ENCODE assay signal across 8 cellular contexts in the genomic region with DNA sequence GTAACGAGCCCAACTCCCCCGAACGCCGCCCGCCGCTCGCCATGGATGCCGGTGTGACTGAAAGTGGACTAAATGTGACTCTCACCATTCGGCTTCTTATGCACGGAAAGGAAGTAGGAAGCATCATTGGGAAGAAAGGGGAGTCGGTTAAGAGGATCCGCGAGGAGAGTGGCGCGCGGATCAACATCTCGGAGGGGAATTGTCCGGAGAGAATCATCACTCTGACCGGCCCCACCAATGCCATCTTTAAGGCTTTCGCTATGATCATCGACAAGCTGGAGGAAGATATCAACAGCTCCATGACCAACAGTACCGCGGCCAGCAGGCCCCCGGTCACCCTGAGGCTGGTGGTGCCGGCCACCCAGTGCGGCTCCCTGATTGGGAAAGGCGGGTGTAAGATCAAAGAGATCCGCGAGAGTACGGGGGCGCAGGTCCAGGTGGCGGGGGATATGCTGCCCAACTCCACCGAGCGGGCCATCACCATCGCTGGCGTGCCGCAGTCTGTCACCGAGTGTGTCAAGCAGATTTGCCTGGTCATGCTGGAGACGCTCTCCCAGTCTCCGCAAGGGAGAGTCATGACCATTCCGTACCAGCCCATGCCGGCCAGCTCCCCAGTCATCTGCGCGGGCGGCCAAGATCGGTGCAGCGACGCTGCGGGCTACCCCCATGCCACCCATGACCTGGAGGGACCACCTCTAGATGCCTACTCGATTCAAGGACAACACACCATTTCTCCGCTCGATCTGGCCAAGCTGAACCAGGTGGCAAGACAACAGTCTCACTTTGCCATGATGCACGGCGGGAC. TPM values are rescaled to one million over a fixed set of nuclear protein-coding genes. Genes with fewer than 3 reads are reported as not detected.
DNase-seq lines count a peak whose midpoint lies in the region; ATAC-seq lines count a peak whose summit lies in the region.

No MANE protein-coding gene starts in this region.

- H3K27me3 Mint-ChIP-seq in activated CD4-positive, alpha-beta T cell treated with anti-CD3 and anti-CD28 coated beads, Interleukin-2, amount 10 ng/mL, durations not matched to agents 7 days and 5 days: no peaks in the 10 kb centered on the region
- no peaks in the 10 kb centered on the region for H3K27me3 Mint-ChIP-seq in stimulated activated naive B cell treated with anti-CD40 and anti-IgM and Interleukin-4, amounts not matched to agents 10 μg/mL and 1 μg/mL and 100 μg/mL, for 72 hours

- H3K36me3 Mint-ChIP-seq in activated CD4-positive, alpha-beta T cell treated with anti-CD3 and anti-CD28 coated beads, Interleukin-2, amount 10 ng/mL, durations not matched to agents 7 days and 5 days (ENCODE audit: low read depth): peaks cover 55% of the 10 kb centered on the region
- peaks cover 53 to 68% of the 10 kb centered on the region in 2 donors for H3K36me3 Mint-ChIP-seq in stimulated activated naive B cell treated with anti-CD40 and anti-IgM and Interleukin-4, amounts not matched to agents 10 μg/mL and 1 μg/mL and 100 μg/mL, for 72 hours

- DNase-seq in KBM-7: peak; percentile 52
- peak; percentile 60 for DNase-seq in activated CD4-positive, alpha-beta T cell treated with anti-CD3 and anti-CD28 coated beads, Interleukin-2, amount 10 ng/mL, durations not matched to agents 7 days and 5 days
- DNase-seq in effector memory CD4-positive, alpha-beta T cell: peak in 1 of 3 donors; percentile 6
- DNase-seq in mesendoderm: peak; percentile 73
- DNase-seq in stimulated activated naive B cell treated with anti-CD40 and anti-IgM and Interleukin-4, amounts not matched to agents 10 μg/mL and 1 μg/mL and 100 μg/mL, for 72 hours: no peak

- peaks cover 2% of the 10 kb centered on the region for H3K79me1 ChIP-seq in mesendoderm (ENCODE audit: low read length)

- no peaks in the 10 kb centered on the region; the same call in 1 of the 2 replicates for H3K9me3 ChIP-seq in ES-I3 (ENCODE audit: control insufficient read depth, insufficient read depth, low read length)
- no peaks in the 10 kb centered on the region for H3K9me3 ChIP-seq in effector memory CD4-positive, alpha-beta T cell (ENCODE audit: control insufficient read depth, low read length)

- H3K23ac ChIP-seq in mesendoderm (ENCODE audit: low read length): peak overlapping the region; percentile 91

- no peaks in the 10 kb centered on the region for H3K9me3 Mint-ChIP-seq in activated CD4-positive, alpha-beta T cell treated with anti-CD3 and anti-CD28 coated beads, Interleukin-2, amount 10 ng/mL, durations not matched to agents 7 days and 5 days
- peaks cover 3 to 6% of the 10 kb centered on the region in 2 donors for H3K9me3 Mint-ChIP-seq in stimulated activated naive B cell treated with anti-CD40 and anti-IgM and Interleukin-4, amounts not matched to agents 10 μg/mL and 1 μg/mL and 100 μg/mL, for 72 hours

- H3K27me3 ChIP-seq in effector memory CD4-positive, alpha-beta T cell (replicated peaks; ENCODE audit: control insufficient read depth, insufficient read depth, low read length, poor library complexity, severe bottlenecking): no peaks in the 10 kb centered on the region
- no peaks in the 10 kb centered on the region for H3K27me3 ChIP-seq in mesendoderm (ENCODE audit: insufficient read depth, low read length, poor library complexity)

- in situ Hi-C loops in KBM-7 (cut with MboI; ENCODE audit: low pct_unique_long_range_greater_than_20kb, low sequenced_read_pairs): loop anchor here (10.0 kb wide), 1 partner anchor 47 kb away; no protein-coding TSS in a partner anchor

- peak overlapping the region; percentile 98 for H3K4me3 Mint-ChIP-seq in activated CD4-positive, alpha-beta T cell treated with anti-CD3 and anti-CD28 coated beads, Interleukin-2, amount 10 ng/mL, durations not matched to agents 7 days and 5 days
- H3K4me3 Mint-ChIP-seq in stimulated activated naive B cell treated with anti-CD40 and anti-IgM and Interleukin-4, amounts not matched to agents 10 μg/mL and 1 μg/mL and 100 μg/mL, for 72 hours: peak overlapping the region; percentile 96

- no peak overlapping the region for H2BK120ac ChIP-seq in mesendoderm (ENCODE audit: low read depth, low read length)

- H4K8ac ChIP-seq in mesendoderm (ENCODE audit: low read depth, low read length): no peak overlapping the region

- no peak overlapping the region for H2BK15ac ChIP-seq in mesendoderm (replicated peaks; ENCODE audit: low read depth)

- ATAC-seq in stimulated activated naive B cell treated with anti-CD40 and anti-IgM and Interleukin-4, amounts not matched to agents 10 μg/mL and 1 μg/mL and 100 μg/mL, for 72 hours (replicated peaks): peak in 1 of 2 donors; percentile 0
- no peak for ATAC-seq in GM19452 (IDR thresholded peaks at IDR 0.05; ENCODE audit: unreplicated experiment)
- no peak for ATAC-seq in GM18868 (IDR thresholded peaks at IDR 0.05; ENCODE audit: unreplicated experiment)

- peak overlapping the region; percentile 100 for H3K27ac Mint-ChIP-seq in activated CD4-positive, alpha-beta T cell treated with anti-CD3 and anti-CD28 coated beads, Interleukin-2, amount 10 ng/mL, durations not matched to agents 7 days and 5 days
- H3K27ac Mint-ChIP-seq in stimulated activated naive B cell treated with anti-CD40 and anti-IgM and Interleukin-4, amounts not matched to agents 10 μg/mL and 1 μg/mL and 100 μg/mL, for 72 hours: peak overlapping the region; percentile 100

- no CpG with 5 or more reads among the region's 54 CpGs for WGBS in mesendoderm (ENCODE audit: extremely low coverage, insufficient coverage, low lambda C conversion rate)

- peak overlapping the region; percentile 78 for H3K4me3 ChIP-seq in effector memory CD4-positive, alpha-beta T cell (ENCODE audit: insufficient read depth, low read depth, low read length, poor library complexity, severe bottlenecking)
- H3K4me3 ChIP-seq in mesendoderm (ENCODE audit: low read length): peak overlapping the region; percentile 97

- H3K9ac ChIP-seq in ES-I3 (ENCODE audit: low read depth, low read length): peak overlapping the region; percentile 98
- peak overlapping the region; percentile 99 for H3K9ac ChIP-seq in mesendoderm (ENCODE audit: low read length)

- H3K36me3 ChIP-seq in ES-I3 (ENCODE audit: insufficient read depth, low read length) (peaks cover 16% of the 10 kb centered on the region), mesendoderm (ENCODE audit: control insufficient read depth, insufficient read depth, low read length) (no peaks in the 10 kb centered on the region)
- peaks cover 5% of the 10 kb centered on the region for H3K36me3 ChIP-seq in effector memory CD4-positive, alpha-beta T cell (ENCODE audit: control insufficient read depth, insufficient read depth, low read length)

- H4K5ac ChIP-seq in mesendoderm (ENCODE audit: low read length): no peak overlapping the region

- H3K4me1 Mint-ChIP-seq in activated CD4-positive, alpha-beta T cell treated with anti-CD3 and anti-CD28 coated beads, Interleukin-2, amount 10 ng/mL, durations not matched to agents 7 days and 5 days: peaks cover 58% of the 10 kb centered on the region
- H3K4me1 Mint-ChIP-seq in stimulated activated naive B cell treated with anti-CD40 and anti-IgM and Interleukin-4, amounts not matched to agents 10 μg/mL and 1 μg/mL and 100 μg/mL, for 72 hours: peaks cover 44 to 59% of the 10 kb centered on the region in 2 donors

- H2BK5ac ChIP-seq in mesendoderm (ENCODE audit: low read length): peak overlapping the region; percentile 78

- peaks cover 15% of the 10 kb centered on the region for H3K79me2 ChIP-seq in mesendoderm (ENCODE audit: control insufficient read depth, insufficient read depth, low read length)

- peaks cover 25% of the 10 kb centered on the region for H3K4me1 ChIP-seq in ES-I3 (ENCODE audit: insufficient read depth, low read length)
- H3K4me1 ChIP-seq in effector memory CD4-positive, alpha-beta T cell (ENCODE audit: control insufficient read depth, insufficient read depth, low read length, poor library complexity, severe bottlenecking): peaks cover 63% of the 10 kb centered on the region
- H3K4me1 ChIP-seq in mesendoderm (ENCODE audit: control insufficient read depth, low read depth, low read length): peaks cover 2% of the 10 kb centered on the region

- CTCF ChIA-PET in activated CD4-positive, alpha-beta T cell treated with anti-CD3 and anti-CD28 coated beads, Interleukin-2, amount 10 ng/mL, durations not matched to agents 7 days and 5 days (lab: Charles Lee): interaction anchor here (0.6 to 1.7 kb wide), 13 partner anchors 15 to 226 kb away, joined by 3 to 12 read pairs (median 4); no protein-coding TSS in a partner anchor

- peak overlapping the region; percentile 99 for H3K56ac ChIP-seq in mesendoderm (ENCODE audit: low read length)

- POLR2A ChIA-PET in activated CD4-positive, alpha-beta T cell treated with anti-CD3 and anti-CD28 coated beads, Interleukin-2, amount 10 ng/mL, durations not matched to agents 7 days and 5 days (lab: Charles Lee): interaction anchor here (1.8 kb wide), 2 partner anchors 45 to 54 kb away, joined by 6 to 10 read pairs; no protein-coding TSS in a partner anchor

- peak overlapping the region; percentile 100 for H3K27ac ChIP-seq in effector memory CD4-positive, alpha-beta T cell (ENCODE audit: insufficient read depth, low read length, poor library complexity, severe bottlenecking)
- H3K27ac ChIP-seq in mesendoderm (ENCODE audit: low read depth, low read length): peak overlapping the region; percentile 98

- peak overlapping the region; percentile 95 for H3K4ac ChIP-seq in mesendoderm (ENCODE audit: low read depth, low read length)

- H3K4me2 ChIP-seq in mesendoderm (ENCODE audit: low read length): peak overlapping the region; percentile 66

- H3K18ac ChIP-seq in mesendoderm (ENCODE audit: low read length): peak overlapping the region; percentile 86

- peak overlapping the region; percentile 67 for H2AK5ac ChIP-seq in mesendoderm (ENCODE audit: low read length)

RNA-seq across cellular contexts. Expression of a gene that starts 0.6 kb away (rescaled TPM):
- total RNA-seq in activated CD4-positive, alpha-beta T cell treated with anti-CD3 and anti-CD28 coated beads, Interleukin-2, amount 10 ng/mL, durations not matched to agents 7 days and 5 days: 100 to 1,000 TPM; 527 to 544 TPM
- polyA plus RNA-seq in mesendoderm (2013, experiment 1 of 2): 485 TPM
- polyA plus RNA-seq in mesendoderm (2013, experiment 2 of 2): 516 TPM
